1 cellular context compared by ENCODE assay signal in genomic region chr1:236514703-236515442, GRCh38.
TF ChIP-seq lines count a peak whose summit lies in the region.

No MANE protein-coding gene starts in this region.

TF ChIP-seq in HepG2, 621 proteins besides CTCF, POLR2A, EP300 and RAD21 (continued from another document and continues in another):
- TF ChIP-seq SMAD3 (CRISPR knock-in tag; IDR thresholded peaks at IDR 0.05) (peak; percentile 44; the same call in 1 of the 2 replicates), FOXA1 (IDR thresholded peaks at IDR 0.05) (0 out of 2 replicates have a peak, but pooled peaks have one; percentile 51), FOXA1 (CRISPR knock-in tag; IDR thresholded peaks at IDR 0.05) (peak; percentile 76), FOXO1 (CRISPR knock-in tag; IDR thresholded peaks at IDR 0.05) (peak; percentile 74; the same call in 1 of the 2 replicates), ZFP36L1 (CRISPR knock-in tag; IDR thresholded peaks at IDR 0.05) (0 out of 2 replicates have a peak, but pooled peaks have one; percentile 43), XRCC5 (optimal IDR thresholded peaks at IDR 0.05; ENCODE audit: low read length) (no peak), HINFP (CRISPR knock-in tag; IDR thresholded peaks at IDR 0.05; ENCODE audit: low read depth) (no peak), ADNP (CRISPR knock-in tag; IDR thresholded peaks at IDR 0.05) (no peak), ZNF138 (CRISPR knock-in tag; IDR thresholded peaks at IDR 0.05; ENCODE audit: low read depth) (no peak), ELF3 (CRISPR knock-in tag; IDR thresholded peaks at IDR 0.05) (peak; percentile 81), ZNF350 (CRISPR knock-in tag; IDR thresholded peaks at IDR 0.05; ENCODE audit: borderline replicate concordance, low read depth) (0 out of 2 replicates have a peak, but pooled peaks have one; percentile 10), RARA (CRISPR knock-in tag; IDR thresholded peaks at IDR 0.05) (peak; percentile 65), ZBTB20 (CRISPR knock-in tag; IDR thresholded peaks at IDR 0.05; ENCODE audit: borderline replicate concordance, low read depth) (peak; percentile 37; the same call in 1 of the 2 replicates), FOXP1 (IDR thresholded peaks at IDR 0.05) (no peak), FOXP1 (CRISPR knock-in tag; IDR thresholded peaks at IDR 0.05) (peak; percentile 91), ZMAT3 (CRISPR knock-in tag; conservative IDR thresholded peaks at IDR 0.05) (peak; percentile 67; the same call in 1 of the 2 replicates), RCOR2 (CRISPR knock-in tag; IDR thresholded peaks at IDR 0.05) (peak; percentile 82), AHDC1 (CRISPR knock-in tag; IDR thresholded peaks at IDR 0.05; ENCODE audit: borderline replicate concordance) (peak; percentile 87; the same call in 1 of the 2 replicates), NCOR1 (IDR thresholded peaks at IDR 0.05; ENCODE audit: borderline replicate concordance, low read length) (peak; percentile 34; the same call in 1 of the 2 replicates), LCORL (IDR thresholded peaks at IDR 0.05) (peak; percentile 75), LCORL (CRISPR knock-in tag; IDR thresholded peaks at IDR 0.05) (no peak; the same call in 1 of the 2 replicates), ZNF782 (CRISPR knock-in tag; IDR thresholded peaks at IDR 0.05; ENCODE audit: borderline replicate concordance) (no peak), MAFF (IDR thresholded peaks at IDR 0.05; ENCODE audit: low read depth, low read length) (peak; percentile 45; the same call in 1 of the 2 replicates), HDAC1 (CRISPR knock-in tag; IDR thresholded peaks at IDR 0.05) (peak; percentile 75), NAIF1 (CRISPR knock-in tag; IDR thresholded peaks at IDR 0.05; ENCODE audit: borderline replicate concordance) (0 out of 2 replicates have a peak, but pooled peaks have one; percentile 77), HOXA9 (CRISPR knock-in tag; IDR thresholded peaks at IDR 0.05; ENCODE audit: borderline replicate concordance) (no peak), ZMYM3 (CRISPR knock-in tag; IDR thresholded peaks at IDR 0.05) (no peak), GATAD1 (CRISPR knock-in tag; IDR thresholded peaks at IDR 0.05) (peak; percentile 52)
- TF ChIP-seq, protein P1, sequence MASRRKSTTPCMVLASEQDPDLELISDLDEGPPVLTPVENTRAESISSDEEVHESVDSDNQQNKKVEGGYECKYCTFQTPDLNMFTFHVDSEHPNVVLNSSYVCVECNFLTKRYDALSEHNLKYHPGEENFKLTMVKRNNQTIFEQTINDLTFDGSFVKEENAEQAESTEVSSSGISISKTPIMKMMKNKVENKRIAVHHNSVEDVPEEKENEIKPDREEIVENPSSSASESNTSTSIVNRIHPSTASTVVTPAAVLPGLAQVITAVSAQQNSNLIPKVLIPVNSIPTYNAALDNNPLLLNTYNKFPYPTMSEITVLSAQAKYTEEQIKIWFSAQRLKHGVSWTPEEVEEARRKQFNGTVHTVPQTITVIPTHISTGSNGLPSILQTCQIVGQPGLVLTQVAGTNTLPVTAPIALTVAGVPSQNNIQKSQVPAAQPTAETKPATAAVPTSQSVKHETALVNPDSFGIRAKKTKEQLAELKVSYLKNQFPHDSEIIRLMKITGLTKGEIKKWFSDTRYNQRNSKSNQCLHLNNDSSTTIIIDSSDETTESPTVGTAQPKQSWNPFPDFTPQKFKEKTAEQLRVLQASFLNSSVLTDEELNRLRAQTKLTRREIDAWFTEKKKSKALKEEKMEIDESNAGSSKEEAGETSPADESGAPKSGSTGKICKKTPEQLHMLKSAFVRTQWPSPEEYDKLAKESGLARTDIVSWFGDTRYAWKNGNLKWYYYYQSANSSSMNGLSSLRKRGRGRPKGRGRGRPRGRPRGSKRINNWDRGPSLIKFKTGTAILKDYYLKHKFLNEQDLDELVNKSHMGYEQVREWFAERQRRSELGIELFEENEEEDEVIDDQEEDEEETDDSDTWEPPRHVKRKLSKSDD (CRISPR knock-in tag; IDR thresholded peaks at IDR 0.05; ENCODE audit: low read depth): 0 out of 2 replicates have a peak, but pooled peaks have one; percentile 19
- TF ChIP-seq, protein P2, sequence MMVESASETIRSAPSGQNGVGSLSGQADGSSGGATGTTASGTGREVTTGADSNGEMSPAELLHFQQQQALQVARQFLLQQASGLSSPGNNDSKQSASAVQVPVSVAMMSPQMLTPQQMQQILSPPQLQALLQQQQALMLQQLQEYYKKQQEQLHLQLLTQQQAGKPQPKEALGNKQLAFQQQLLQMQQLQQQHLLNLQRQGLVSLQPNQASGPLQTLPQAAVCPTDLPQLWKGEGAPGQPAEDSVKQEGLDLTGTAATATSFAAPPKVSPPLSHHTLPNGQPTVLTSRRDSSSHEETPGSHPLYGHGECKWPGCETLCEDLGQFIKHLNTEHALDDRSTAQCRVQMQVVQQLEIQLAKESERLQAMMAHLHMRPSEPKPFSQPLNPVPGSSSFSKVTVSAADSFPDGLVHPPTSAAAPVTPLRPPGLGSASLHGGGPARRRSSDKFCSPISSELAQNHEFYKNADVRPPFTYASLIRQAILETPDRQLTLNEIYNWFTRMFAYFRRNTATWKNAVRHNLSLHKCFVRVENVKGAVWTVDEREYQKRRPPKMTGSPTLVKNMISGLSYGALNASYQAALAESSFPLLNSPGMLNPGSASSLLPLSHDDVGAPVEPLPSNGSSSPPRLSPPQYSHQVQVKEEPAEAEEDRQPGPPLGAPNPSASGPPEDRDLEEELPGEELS (CRISPR knock-in tag; IDR thresholded peaks at IDR 0.05): peak; percentile 90
- TF ChIP-seq, protein P3, sequence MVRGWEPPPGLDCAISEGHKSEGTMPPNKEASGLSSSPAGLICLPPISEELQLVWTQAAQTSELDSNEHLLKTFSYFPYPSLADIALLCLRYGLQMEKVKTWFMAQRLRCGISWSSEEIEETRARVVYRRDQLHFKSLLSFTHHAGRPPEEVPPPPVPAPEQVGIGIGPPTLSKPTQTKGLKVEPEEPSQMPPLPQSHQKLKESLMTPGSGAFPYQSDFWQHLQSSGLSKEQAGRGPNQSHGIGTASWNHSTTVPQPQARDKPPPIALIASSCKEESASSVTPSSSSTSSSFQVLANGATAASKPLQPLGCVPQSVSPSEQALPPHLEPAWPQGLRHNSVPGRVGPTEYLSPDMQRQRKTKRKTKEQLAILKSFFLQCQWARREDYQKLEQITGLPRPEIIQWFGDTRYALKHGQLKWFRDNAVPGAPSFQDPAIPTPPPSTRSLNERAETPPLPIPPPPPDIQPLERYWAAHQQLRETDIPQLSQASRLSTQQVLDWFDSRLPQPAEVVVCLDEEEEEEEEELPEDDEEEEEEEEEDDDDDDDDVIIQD (CRISPR knock-in tag; IDR thresholded peaks at IDR 0.05; ENCODE audit: low read depth): no peak
- TF ChIP-seq, protein P4, sequence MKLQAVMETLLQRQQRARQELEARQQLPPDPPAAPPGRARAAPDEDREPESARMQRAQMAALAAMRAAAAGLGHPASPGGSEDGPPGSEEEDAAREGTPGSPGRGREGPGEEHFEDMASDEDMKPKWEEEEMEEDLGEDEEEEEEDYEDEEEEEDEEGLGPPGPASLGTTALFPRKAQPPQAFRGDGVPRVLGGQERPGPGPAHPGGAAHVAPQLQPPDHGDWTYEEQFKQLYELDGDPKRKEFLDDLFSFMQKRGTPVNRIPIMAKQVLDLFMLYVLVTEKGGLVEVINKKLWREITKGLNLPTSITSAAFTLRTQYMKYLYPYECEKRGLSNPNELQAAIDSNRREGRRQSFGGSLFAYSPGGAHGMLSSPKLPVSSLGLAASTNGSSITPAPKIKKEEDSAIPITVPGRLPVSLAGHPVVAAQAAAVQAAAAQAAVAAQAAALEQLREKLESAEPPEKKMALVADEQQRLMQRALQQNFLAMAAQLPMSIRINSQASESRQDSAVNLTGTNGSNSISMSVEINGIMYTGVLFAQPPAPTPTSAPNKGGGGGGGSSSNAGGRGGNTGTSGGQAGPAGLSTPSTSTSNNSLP (IDR thresholded peaks at IDR 0.05; ENCODE audit: low read depth, low read length): peak; percentile 61
- TF ChIP-seq, protein P5, sequence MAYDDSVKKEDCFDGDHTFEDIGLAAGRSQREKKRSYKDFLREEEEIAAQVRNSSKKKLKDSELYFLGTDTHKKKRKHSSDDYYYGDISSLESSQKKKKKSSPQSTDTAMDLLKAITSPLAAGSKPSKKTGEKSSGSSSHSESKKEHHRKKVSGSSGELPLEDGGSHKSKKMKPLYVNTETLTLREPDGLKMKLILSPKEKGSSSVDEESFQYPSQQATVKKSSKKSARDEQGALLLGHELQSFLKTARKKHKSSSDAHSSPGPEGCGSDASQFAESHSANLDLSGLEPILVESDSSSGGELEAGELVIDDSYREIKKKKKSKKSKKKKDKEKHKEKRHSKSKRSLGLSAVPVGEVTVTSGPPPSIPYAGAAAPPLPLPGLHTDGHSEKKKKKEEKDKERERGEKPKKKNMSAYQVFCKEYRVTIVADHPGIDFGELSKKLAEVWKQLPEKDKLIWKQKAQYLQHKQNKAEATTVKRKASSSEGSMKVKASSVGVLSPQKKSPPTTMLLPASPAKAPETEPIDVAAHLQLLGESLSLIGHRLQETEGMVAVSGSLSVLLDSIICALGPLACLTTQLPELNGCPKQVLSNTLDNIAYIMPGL (CRISPR knock-in tag; IDR thresholded peaks at IDR 0.05; ENCODE audit: borderline replicate concordance in 1 of 2, low read depth in 1 of 2): peak in 1 of 2 experiments; percentile 27; a peak in 1 of 4 replicates
- TF ChIP-seq, protein P6, sequence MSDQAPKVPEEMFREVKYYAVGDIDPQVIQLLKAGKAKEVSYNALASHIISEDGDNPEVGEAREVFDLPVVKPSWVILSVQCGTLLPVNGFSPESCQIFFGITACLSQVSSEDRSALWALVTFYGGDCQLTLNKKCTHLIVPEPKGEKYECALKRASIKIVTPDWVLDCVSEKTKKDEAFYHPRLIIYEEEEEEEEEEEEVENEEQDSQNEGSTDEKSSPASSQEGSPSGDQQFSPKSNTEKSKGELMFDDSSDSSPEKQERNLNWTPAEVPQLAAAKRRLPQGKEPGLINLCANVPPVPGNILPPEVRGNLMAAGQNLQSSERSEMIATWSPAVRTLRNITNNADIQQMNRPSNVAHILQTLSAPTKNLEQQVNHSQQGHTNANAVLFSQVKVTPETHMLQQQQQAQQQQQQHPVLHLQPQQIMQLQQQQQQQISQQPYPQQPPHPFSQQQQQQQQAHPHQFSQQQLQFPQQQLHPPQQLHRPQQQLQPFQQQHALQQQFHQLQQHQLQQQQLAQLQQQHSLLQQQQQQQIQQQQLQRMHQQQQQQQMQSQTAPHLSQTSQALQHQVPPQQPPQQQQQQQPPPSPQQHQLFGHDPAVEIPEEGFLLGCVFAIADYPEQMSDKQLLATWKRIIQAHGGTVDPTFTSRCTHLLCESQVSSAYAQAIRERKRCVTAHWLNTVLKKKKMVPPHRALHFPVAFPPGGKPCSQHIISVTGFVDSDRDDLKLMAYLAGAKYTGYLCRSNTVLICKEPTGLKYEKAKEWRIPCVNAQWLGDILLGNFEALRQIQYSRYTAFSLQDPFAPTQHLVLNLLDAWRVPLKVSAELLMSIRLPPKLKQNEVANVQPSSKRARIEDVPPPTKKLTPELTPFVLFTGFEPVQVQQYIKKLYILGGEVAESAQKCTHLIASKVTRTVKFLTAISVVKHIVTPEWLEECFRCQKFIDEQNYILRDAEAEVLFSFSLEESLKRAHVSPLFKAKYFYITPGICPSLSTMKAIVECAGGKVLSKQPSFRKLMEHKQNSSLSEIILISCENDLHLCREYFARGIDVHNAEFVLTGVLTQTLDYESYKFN (CRISPR knock-in tag; conservative IDR thresholded peaks at IDR 0.05): peak; percentile 93
